Comparison of ENCODE assay signal across 2 cellular contexts in genomic region chr3:127569160-127569559, GRCh38.
TF ChIP-seq lines count a peak whose summit lies in the region.

No MANE protein-coding gene starts in this region.

TF ChIP-seq in GM12891, 5 proteins besides CTCF, POLR2A, EP300 and RAD21:
- TF ChIP-seq POU2F2 (IDR thresholded peaks at IDR 0.05; ENCODE audit: low read depth, low read length) (no peak), POLR2AphosphoS5 (IDR thresholded peaks at IDR 0.05; ENCODE audit: low read depth, low read length) (peak; percentile 31; the same call in 1 of the 2 replicates), TAF1 (IDR thresholded peaks at IDR 0.05; ENCODE audit: low read depth, low read length) (no peak), SPI1 (IDR thresholded peaks at IDR 0.05; ENCODE audit: low read depth, low read length) (no peak), PAX5 (IDR thresholded peaks at IDR 0.05; ENCODE audit: insufficient read depth, low read length, severe bottlenecking) (no peak)

TF ChIP-seq in K562, 482 proteins besides CTCF, POLR2A, EP300 and RAD21:
- 0 out of 2 replicates have a peak, but pooled peaks have one; percentile 52 for TF ChIP-seq ZNF12 (CRISPR knock-in tag; IDR thresholded peaks at IDR 0.05)
- TF ChIP-seq PURB (CRISPR knock-in tag; IDR thresholded peaks at IDR 0.05; ENCODE audit: low read depth) = no peak
